12 cellular contexts compared by ENCODE assay signal in the genomic region with DNA sequence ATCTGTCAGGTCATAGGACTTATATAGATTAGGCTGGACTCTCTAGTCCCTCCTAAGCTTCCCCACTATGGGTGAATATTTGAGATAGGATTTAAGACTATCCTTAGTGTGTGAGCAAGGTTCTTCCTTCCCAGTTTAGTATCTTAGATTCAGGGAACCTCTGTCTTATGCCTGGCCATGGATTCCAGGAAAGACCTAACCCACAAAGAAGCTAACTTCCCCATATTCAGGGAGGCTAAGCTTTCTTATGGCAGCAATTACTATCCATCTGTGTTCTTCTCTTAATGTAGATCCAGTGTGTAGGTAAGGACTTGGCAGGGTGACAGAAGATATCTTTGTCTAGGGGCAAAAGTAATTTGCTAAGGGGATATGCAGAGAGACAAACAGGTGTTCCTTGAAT.
"Had no signal": no experiment of that assay in that cellular context is flagged by ENCODE, and none has a peak within 500 bp of the region (broad histone marks: within the 10 kb centered on the region; RNA-seq: fewer than 3 reads in every experiment).

No MANE protein-coding gene starts in this region.

- FAIRE-seq: kidney, pancreas had no signal

- ATAC-seq: left ventricle myocardium superior; naive thymus-derived CD8-positive, alpha-beta T cell; pancreas had no signal

- DNase-seq: activated naive CD4-positive, alpha-beta T cell; activated naive CD8-positive, alpha-beta T cell treated with anti-CD3 and anti-CD28 coated beads, Interleukin-2, amount 10 ng/mL, durations not matched to agents 7 days and 5 days; central memory CD4-positive, alpha-beta T cell; effector CD4-positive, alpha-beta T cell; esophagus squamous epithelium; hypothalamus; kidney; left ventricle myocardium superior; naive thymus-derived CD8-positive, alpha-beta T cell; pancreas; stimulated activated CD4-positive, alpha-beta T cell treated with anti-CD3 and anti-CD28 coated beads, Interleukin-1b, Interleukin-23, amount 100 ng/mL, for 48 hours; stomach had no signal
